26 cellular contexts compared by ENCODE assay signal in genomic region chr1:245831518-245831917, GRCh38.
DNase-seq lines count a peak whose midpoint lies in the region; ATAC-seq and TF ChIP-seq lines count a peak whose summit lies in the region.
"Had no signal": no experiment of that assay in that cellular context is flagged by ENCODE, and none has a peak within 500 bp of the region (broad histone marks: within the 10 kb centered on the region; RNA-seq: fewer than 3 reads in every experiment).

No MANE protein-coding gene starts in this region.

- no peaks in the 10 kb centered on the region for H3K4me1 Mint-ChIP-seq in type B pancreatic cell (ENCODE audit: unreplicated experiment)
- H3K4me1 Mint-ChIP-seq: CD14-positive monocyte; CD4-positive, alpha-beta memory T cell; CD4-positive, CD25-positive, alpha-beta regulatory T cell; CD8-positive, alpha-beta memory T cell had no signal

- H3K27ac ChIP-seq in left ventricle myocardium inferior (replicated peaks) (no peak overlapping the region), right cardiac atrium (ENCODE audit: low read length) (no peak overlapping the region), colonic mucosa (no peak overlapping the region)
- H3K27ac ChIP-seq in effector memory CD4-positive, alpha-beta T cell (ENCODE audit: insufficient read depth, low read length, poor library complexity, severe bottlenecking): no peak overlapping the region
- H3K27ac ChIP-seq: BLaER1 had no signal

- no peak for TF ChIP-seq CTCF in left ventricle myocardium inferior (IDR thresholded peaks at IDR 0.05; ENCODE audit: borderline replicate concordance)
- TF ChIP-seq CTCF in colonic mucosa (IDR thresholded peaks at IDR 0.05): no peak
- TF ChIP-seq CTCF in type B pancreatic cell (conservative IDR thresholded peaks at IDR 0.05): no peak

- H3K27me3 Mint-ChIP-seq in type B pancreatic cell: no peaks in the 10 kb centered on the region
- H3K27me3 Mint-ChIP-seq: CD4-positive, alpha-beta memory T cell; CD4-positive, CD25-positive, alpha-beta regulatory T cell; CD8-positive, alpha-beta memory T cell had no signal

- H3K27me3 ChIP-seq in left ventricle myocardium inferior (ENCODE audit: low read depth) (no peaks in the 10 kb centered on the region), right cardiac atrium (ENCODE audit: control insufficient read depth, insufficient read depth) (no peaks in the 10 kb centered on the region), colonic mucosa (no peaks in the 10 kb centered on the region)
- no peaks in the 10 kb centered on the region for H3K27me3 ChIP-seq in effector memory CD4-positive, alpha-beta T cell (replicated peaks; ENCODE audit: control insufficient read depth, insufficient read depth, low read length, poor library complexity, severe bottlenecking)
- H3K27me3 ChIP-seq: BE2C, BLaER1 had no signal

- H3K27ac Mint-ChIP-seq in type B pancreatic cell: no peak overlapping the region
- H3K27ac Mint-ChIP-seq: CD14-positive monocyte; CD4-positive, alpha-beta memory T cell; CD4-positive, CD25-positive, alpha-beta regulatory T cell; CD8-positive, alpha-beta memory T cell had no signal

- DNase-seq in Right ventricle myocardium superior: no peak
- DNase-seq in left ventricle myocardium inferior: no peak
- no peak for DNase-seq in left ventricle myocardium superior
- DNase-seq in right cardiac atrium: no peak
- DNase-seq in colonic mucosa: peak; percentile 7
- DNase-seq in type B pancreatic cell (ENCODE audit: extremely low spot score, unreplicated experiment): peak; percentile 24
- DNase-seq in NCI-H1436 (lab: John Stamatoyannopoulos, UW): no peak
- DNase-seq in effector memory CD4-positive, alpha-beta T cell: no peak
- DNase-seq: 8988T; ACHN; BE2C; C1 segment of cervical spinal cord; CD4-positive, alpha-beta memory T cell; CD4-positive, CD25-positive, alpha-beta regulatory T cell; CD8-positive, alpha-beta memory T cell; COR-L47; DMS 273 treated with DMSO at 0.1 percent for 48 hours; DMS153; DMS53; DMS79; DND-41; EL; GDM1 had no signal

- H3K9me3 ChIP-seq in left ventricle myocardium inferior (replicated peaks) (no peaks in the 10 kb centered on the region), right cardiac atrium (ENCODE audit: control insufficient read depth, low read length) (no peaks in the 10 kb centered on the region), colonic mucosa (no peaks in the 10 kb centered on the region)
- no peaks in the 10 kb centered on the region for H3K9me3 ChIP-seq in effector memory CD4-positive, alpha-beta T cell (ENCODE audit: control insufficient read depth, low read length)
- H3K9me3 ChIP-seq: BE2C, BLaER1 had no signal

- peak; percentile 82 for ATAC-seq in Right ventricle myocardium superior (ENCODE audit: poor library complexity)
- peak; percentile 60 for ATAC-seq in left ventricle myocardium superior
- no peak for ATAC-seq in right cardiac atrium
- ATAC-seq: GM12878 had no signal

- no peaks in the 10 kb centered on the region for H3K9me3 Mint-ChIP-seq in type B pancreatic cell

- no peak overlapping the region for H3K9ac ChIP-seq in colonic mucosa (ENCODE audit: low read depth in 2 of 2, low read length in 2 of 2)
- H3K9ac ChIP-seq: BLaER1 had no signal

- H3K4me3 Mint-ChIP-seq in type B pancreatic cell: no peak overlapping the region
- H3K4me3 Mint-ChIP-seq: CD14-positive monocyte; CD4-positive, alpha-beta memory T cell; CD4-positive, CD25-positive, alpha-beta regulatory T cell; CD8-positive, alpha-beta memory T cell had no signal

- intact Hi-C loops in Right ventricle myocardium superior (cut with DNase I) (no loop called here), left ventricle myocardium inferior (cut with micrococcal nuclease) (no loop called here), left ventricle myocardium superior (cut with micrococcal nuclease) (no loop called here), right cardiac atrium (cut with DNase I) (loop anchor here in 1 of 4 donors (10.0 kb wide), 1 partner anchor 173 kb away; no protein-coding TSS in a partner anchor), colonic mucosa (cut with DNase I) (no loop called here)

- H3K36me3 ChIP-seq in left ventricle myocardium inferior (no peaks in the 10 kb centered on the region), colonic mucosa (no peaks in the 10 kb centered on the region)
- H3K36me3 ChIP-seq in effector memory CD4-positive, alpha-beta T cell (ENCODE audit: control insufficient read depth, insufficient read depth, low read length): no peaks in the 10 kb centered on the region

- no peak overlapping the region for H3K4me3 ChIP-seq in left ventricle myocardium inferior
- H3K4me3 ChIP-seq in right cardiac atrium (ENCODE audit: low read length): no peak overlapping the region
- no peak overlapping the region for H3K4me3 ChIP-seq in colonic mucosa
- H3K4me3 ChIP-seq in effector memory CD4-positive, alpha-beta T cell (ENCODE audit: insufficient read depth, low read depth, low read length, poor library complexity, severe bottlenecking): no peak overlapping the region
- H3K4me3 ChIP-seq: BLaER1, GM12878 had no signal

- 64% methylated on average over 9 of the region's 9 CpGs for WGBS in right cardiac atrium

- H3K36me3 Mint-ChIP-seq in type B pancreatic cell: no peaks in the 10 kb centered on the region

- H3K4me1 ChIP-seq in left ventricle myocardium inferior (peaks cover 17% of the 10 kb centered on the region), right cardiac atrium (ENCODE audit: control insufficient read depth, insufficient read depth, low read length) (no peaks in the 10 kb centered on the region), colonic mucosa (no peaks in the 10 kb centered on the region)
- no peaks in the 10 kb centered on the region for H3K4me1 ChIP-seq in effector memory CD4-positive, alpha-beta T cell (ENCODE audit: control insufficient read depth, insufficient read depth, low read length, poor library complexity, severe bottlenecking)
- H3K4me1 ChIP-seq: BE2C, BLaER1 had no signal

Comparison
In these comparisons a context has a peak if more than half of its experiments do, and no peak if none do; other contexts are left out.
1. ATAC-seq: peak in Right ventricle myocardium superior (single experiment) and left ventricle myocardium superior (single experiment); none in right cardiac atrium (0 of 2).
2. DNase-seq: peak in colonic mucosa (single experiment) and type B pancreatic cell (single experiment); none in Right ventricle myocardium superior (single experiment), left ventricle myocardium inferior (single experiment), left ventricle myocardium superior (single experiment), right cardiac atrium (0 of 3), NCI-H1436 (single experiment) and effector memory CD4-positive, alpha-beta T cell (0 of 3).